8 cellular contexts compared by ENCODE assay signal in the genomic region with DNA sequence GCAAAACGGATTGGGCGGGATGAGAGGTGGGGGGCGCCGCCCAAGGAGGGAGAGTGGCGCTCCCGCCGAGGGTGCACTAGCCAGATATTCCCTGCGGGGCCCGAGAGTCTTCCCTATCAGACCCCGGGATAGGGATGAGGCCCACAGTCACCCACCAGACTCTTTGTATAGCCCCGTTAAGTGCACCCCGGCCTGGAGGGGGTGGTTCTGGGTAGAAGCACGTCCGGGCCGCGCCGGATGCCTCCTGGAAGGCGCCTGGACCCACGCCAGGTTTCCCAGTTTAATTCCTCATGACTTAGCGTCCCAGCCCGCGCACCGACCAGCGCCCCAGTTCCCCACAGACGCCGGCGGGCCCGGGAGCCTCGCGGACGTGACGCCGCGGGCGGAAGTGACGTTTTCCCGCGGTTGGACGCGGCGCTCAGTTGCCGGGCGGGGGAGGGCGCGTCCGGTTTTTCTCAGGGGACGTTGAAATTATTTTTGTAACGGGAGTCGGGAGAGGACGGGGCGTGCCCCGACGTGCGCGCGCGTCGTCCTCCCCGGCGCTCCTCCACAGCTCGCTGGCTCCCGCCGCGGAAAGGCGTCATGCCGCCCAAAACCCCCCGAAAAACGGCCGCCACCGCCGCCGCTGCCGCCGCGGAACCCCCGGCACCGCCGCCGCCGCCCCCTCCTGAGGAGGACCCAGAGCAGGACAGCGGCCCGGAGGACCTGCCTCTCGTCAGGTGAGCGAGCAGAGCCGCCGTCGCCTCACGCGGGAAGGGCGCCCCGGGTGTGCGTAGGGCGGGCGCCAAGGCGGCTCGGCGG. TPM values are rescaled to one million over a fixed set of nuclear protein-coding genes. Genes with fewer than 3 reads are reported as not detected.
A peak's percentile ranks its signal among the peaks of the same experiment; 100 is the strongest.
DNase-seq lines count a peak whose midpoint lies in the region; ATAC-seq and TF ChIP-seq lines count a peak whose summit lies in the region.

A gene (plus strand): TSS at position 421 of the 801 bp plus-strand sequence. CDS start 162 bp downstream, at position 583.

- peak within 1 kb of the TSS; percentile 98 for H3K9ac ChIP-seq in GM23248
- H3K9ac ChIP-seq in Karpas-422 (ENCODE audit: low read length), result peak within 1 kb of the TSS; percentile 99

- no peaks in the 10 kb centered on the region for H3K27me3 Mint-ChIP-seq in natural killer cell (ENCODE audit: low read depth in 2 of 2)

- H4K20me1 ChIP-seq in DOHH2 (ENCODE audit: control insufficient read depth, insufficient read depth, low read depth, low read length), result peaks cover 3% of the 10 kb centered on the region; the same call in 1 of the 2 replicates
- H4K20me1 ChIP-seq in GM23248 (ENCODE audit: insufficient read depth), result no peaks in the 10 kb centered on the region
- no peaks in the 10 kb centered on the region for H4K20me1 ChIP-seq in Karpas-422 (ENCODE audit: insufficient read depth, low read depth, low read length)

- no peaks in the 10 kb centered on the region for H3K9me3 ChIP-seq in DOHH2 (ENCODE audit: control insufficient read depth, insufficient read depth, low read length)
- H3K9me3 ChIP-seq in GM23248 (ENCODE audit: low read depth), result no peaks in the 10 kb centered on the region
- H3K9me3 ChIP-seq in Karpas-422 (ENCODE audit: low read length), result peaks cover 11% of the 10 kb centered on the region
- H3K9me3 ChIP-seq in RWPE2 (ENCODE audit: severe bottlenecking), result no peaks in the 10 kb centered on the region

- H2AFZ ChIP-seq in GM23248 (peak within 1 kb of the TSS; percentile 90), Karpas-422 (ENCODE audit: low read length) (peak within 1 kb of the TSS; percentile 68; the same call in 1 of the 2 replicates)

- H3F3A ChIP-seq in DOHH2 (ENCODE audit: control insufficient read depth, insufficient read depth), result peaks cover 10% of the 10 kb centered on the region
- peaks cover 13% of the 10 kb centered on the region for H3F3A ChIP-seq in GM23248 (ENCODE audit: insufficient read depth)

- in situ Hi-C loops in GM23248 (cut with MboI), result no loop called here

- H3K4me2 ChIP-seq in DOHH2 (ENCODE audit: low read length) (peak within 1 kb of the TSS; percentile 76), GM23248 (ENCODE audit: unreplicated experiment) (peak within 1 kb of the TSS; percentile 85), Karpas-422 (ENCODE audit: low read depth, low read length, poor library complexity, severe bottlenecking) (peak within 1 kb of the TSS; percentile 98)

- H3K36me3 Mint-ChIP-seq in natural killer cell, result peaks cover 7% of the 10 kb centered on the region

- WGBS in GM23248 (ENCODE audit: low coverage in 1 of 2, low lambda C conversion rate in 2 of 2, missing lambda C conversion rate in 2 of 2), 2 experiments, result 1% methylated on average over 68 to 72 of the region's 97 CpGs

- H3K36me3 ChIP-seq in DOHH2 (ENCODE audit: control insufficient read depth, low read length), result peaks cover 53% of the 10 kb centered on the region
- peaks cover 8% of the 10 kb centered on the region for H3K36me3 ChIP-seq in GM23248 (ENCODE audit: low read depth)
- H3K36me3 ChIP-seq in Karpas-422 (ENCODE audit: insufficient read depth, low read length), result peaks cover 34% of the 10 kb centered on the region
- H3K36me3 ChIP-seq in RWPE2 (ENCODE audit: low read depth), result peaks cover 18% of the 10 kb centered on the region

- peak within 1 kb of the TSS; percentile 95 for H3K27ac ChIP-seq in DOHH2 (ENCODE audit: low read depth, low read length)
- peak within 1 kb of the TSS; percentile 98 for H3K27ac ChIP-seq in GM23248
- H3K27ac ChIP-seq in Karpas-422 (ENCODE audit: low read length), result peak within 1 kb of the TSS; percentile 91
- peak within 1 kb of the TSS; percentile 86 for H3K27ac ChIP-seq in RWPE2 (ENCODE audit: poor library complexity, severe bottlenecking)

- H3K9me2 ChIP-seq in DOHH2 (replicated peaks; ENCODE audit: control insufficient read depth, low read length), result no peaks in the 10 kb centered on the region
- no peaks in the 10 kb centered on the region for H3K9me2 ChIP-seq in GM23248 (ENCODE audit: insufficient read depth)
- no peaks in the 10 kb centered on the region for H3K9me2 ChIP-seq in Karpas-422 (replicated peaks; ENCODE audit: insufficient read depth, low read length)

- H3K4me1 ChIP-seq in DOHH2 (ENCODE audit: control insufficient read depth, low read length) (peaks cover 23% of the 10 kb centered on the region), GM23248 (ENCODE audit: insufficient read depth) (peaks cover 21% of the 10 kb centered on the region), Karpas-422 (ENCODE audit: low read length) (peaks cover 12% of the 10 kb centered on the region), RWPE2 (ENCODE audit: insufficient read depth, poor library complexity, severe bottlenecking) (no peaks in the 10 kb centered on the region)

- ATAC-seq in RWPE2 (ENCODE audit: low read depth) (peak; percentile 83), natural killer cell (peak; percentile 75 to 89 (median 86))

- peak within 1 kb of the TSS; percentile 97 to 98 for H3K27ac Mint-ChIP-seq in natural killer cell

- DNase-seq in GM23248, result peak; percentile 98
- peak; percentile 97 for DNase-seq in Karpas-422
- DNase-seq in RWPE2 (ENCODE audit: low spot score), result peak; percentile 90
- DNase-seq in activated T-helper 9 cell treated with anti-CD3 and anti-CD28 coated beads, Interleukin-2, amount 50 U/mL, for 16 hours (ENCODE audit: low read depth), result peak; percentile 86
- DNase-seq in fibroblast of peridontal ligament (ENCODE audit: extremely low read depth), result peak; percentile 85
- peak; percentile 90 for DNase-seq in natural killer cell
- DNase-seq in stimulated activated naive CD4-positive, alpha-beta T cell (lab: John Stamatoyannopoulos, UW), result peak; percentile 79 to 89 (median 86)

- H3K4me3 ChIP-seq in DOHH2 (ENCODE audit: low read length) (peak within 1 kb of the TSS; percentile 87), GM23248 (peak within 1 kb of the TSS; percentile 82), Karpas-422 (ENCODE audit: low read length) (peak within 1 kb of the TSS; percentile 98), RWPE2 (ENCODE audit: severe bottlenecking) (peak within 1 kb of the TSS; percentile 74)

- H3K27me3 ChIP-seq in DOHH2 (ENCODE audit: control insufficient read depth, low read length), result no peaks in the 10 kb centered on the region
- no peaks in the 10 kb centered on the region for H3K27me3 ChIP-seq in GM23248 (replicated peaks; ENCODE audit: insufficient read depth)
- no peaks in the 10 kb centered on the region for H3K27me3 ChIP-seq in Karpas-422 (ENCODE audit: low read length)
- H3K27me3 ChIP-seq in RWPE2 (ENCODE audit: insufficient read depth, poor library complexity, severe bottlenecking), result no peaks in the 10 kb centered on the region

- intact Hi-C loops in natural killer cell (cut with micrococcal nuclease), result loop anchor here (5.0 to 10.0 kb wide), 4 partner anchors 66 to 266 kb away; a partner anchor contains a TSS

- H3K79me2 ChIP-seq in DOHH2 (ENCODE audit: control insufficient read depth, low read length) (peaks cover 51% of the 10 kb centered on the region), GM23248 (ENCODE audit: insufficient read depth) (peaks cover 48% of the 10 kb centered on the region), Karpas-422 (ENCODE audit: low read length) (peaks cover 43% of the 10 kb centered on the region)

- peak within 1 kb of the TSS; percentile 89 for H3K4me3 Mint-ChIP-seq in natural killer cell

- TF ChIP-seq CTCF in DOHH2 (IDR thresholded peaks at IDR 0.05; ENCODE audit: low read depth, low read length, poor library complexity, severe bottlenecking) (no peak), RWPE2 (IDR thresholded peaks at IDR 0.05; ENCODE audit: poor library complexity, severe bottlenecking) (no peak), natural killer cell (IDR thresholded peaks at IDR 0.05) (no peak)

- peaks cover 26 to 33% of the 10 kb centered on the region in 2 donors for H3K4me1 Mint-ChIP-seq in natural killer cell

- H3K9me3 Mint-ChIP-seq in natural killer cell, result no peaks in the 10 kb centered on the region

RNA-seq across cellular contexts. Expression of the gene that starts here (rescaled TPM):
- 31.0 and 39.5 TPM in 2 replicates for total RNA-seq in GM23248 (2014; rRNA removed; shearing (Covaris generic))
- 24.5 and 25.5 TPM in 2 replicates for polyA plus RNA-seq in GM23248 (2016; fragmentation: Nextera tagmentation; extraction: Ambion mirVana)
- total RNA-seq in Karpas-422 (2014; rRNA removed; shearing (Covaris generic); ENCODE audit: low replicate concordance), result 38.3 and 104 TPM in 2 replicates
- total RNA-seq in natural killer cell, result 10 to 100 TPM; 25.5 to 28.3 (median 26.9) TPM

Comparison
In these comparisons a context has a peak if more than half of its experiments do, and no peak if none do; other contexts are left out.
1. Peak in every context shown above with its lines: DNase-seq, ATAC-seq, H3K4me3 ChIP-seq and H3K27ac ChIP-seq.